ENCODE assay signal across 29 cellular contexts in genomic region chr5:172356527-172356926, GRCh38.
"Had no signal": no experiment of that assay in that cellular context is flagged by ENCODE, and none has a peak within 500 bp of the region (broad histone marks: within the 10 kb centered on the region; RNA-seq: fewer than 3 reads in every experiment).

No MANE protein-coding gene starts in this region.

- H3K36me3 ChIP-seq: neutrophil, pancreas, right lobe of liver had no signal

- DNase-seq: naive B cell; naive thymus-derived CD8-positive, alpha-beta T cell; nephron progenitor cell; nucleus accumbens; psoas muscle; right cardiac atrium; sigmoid colon; spleen; stimulated activated CD4-positive, alpha-beta T cell treated with anti-CD3 and anti-CD28 coated beads, Interleukin-12 subunit alpha, Interleukin-12 subunit beta, amount 100 ng/mL, for 4 hours; stimulated activated CD4-positive, alpha-beta T cell treated with anti-CD3 and anti-CD28 coated beads, Interleukin-1b, Interleukin-23, amount 100 ng/mL, for 48 hours; stimulated activated CD4-positive, alpha-beta T cell treated with anti-CD3 and anti-CD28 coated beads, Interleukin-4, amount 100 ng/mL, for 1 hour; stimulated activated CD4-positive, alpha-beta T cell treated with anti-CD3 and anti-CD28 coated beads, Interleukin-4, amount 100 ng/mL, for 4 hours; stimulated activated CD8-positive, alpha-beta memory T cell treated with anti-CD3 and anti-CD28 coated beads, Interleukin-4, amount 100 ng/mL, for 48 hours; stimulated activated naive CD4-positive, alpha-beta T cell; stimulated activated naive CD8-positive, alpha-beta T cell treated with anti-CD3 and anti-CD28 coated beads, Interleukin-15, amount 100 ng/mL, for 72 hours; stimulated activated naive CD8-positive, alpha-beta T cell treated with anti-CD3 and anti-CD28 coated beads, Interleukin-15, Interleukin-2, amounts not matched to agents 100 U/mL and 50 U/mL, for 24 hours; substantia nigra; testis; tibial artery; transverse colon; upper lobe of left lung had no signal

- ATAC-seq: naive thymus-derived CD8-positive, alpha-beta T cell; natural killer cell treated with Interleukin-12 subunit alpha and Interleukin-12 subunit beta and Interleukin-15 and Interleukin-18, amount 100 ng/mL, for 72 hours; pancreas; psoas muscle; right cardiac atrium; right lobe of liver; stimulated activated memory B cell treated with anti-CD40 and anti-IgM and Interleukin-4, amounts not matched to agents 10 μg/mL and 1 μg/mL and 100 μg/mL, for 72 hours; stimulated activated naive CD8-positive, alpha-beta T cell treated with anti-CD3 and anti-CD28 coated beads, Interleukin-15, amount 100 ng/mL, for 72 hours; stimulated activated naive CD8-positive, alpha-beta T cell treated with anti-CD3 and anti-CD28 coated beads, Interleukin-15, Interleukin-2, amounts not matched to agents 100 U/mL and 50 U/mL, for 24 hours had no signal

- H3K4me3 ChIP-seq: pancreas, psoas muscle, right lobe of liver, sigmoid colon, smooth muscle cell, spleen, suprapubic skin, testis, tibial artery, transverse colon, upper lobe of left lung had no signal

- H3K4me1 ChIP-seq: psoas muscle, sigmoid colon, spleen, suprapubic skin, testis, tibial artery, transverse colon, upper lobe of left lung had no signal

- H3K9me3 ChIP-seq: neutrophil, pancreas, psoas muscle, right lobe of liver, sigmoid colon, spleen, suprapubic skin, testis, tibial artery, transverse colon, upper lobe of left lung had no signal

- H3K4me2 ChIP-seq: smooth muscle cell had no signal

- H3K27ac ChIP-seq: neutrophil, psoas muscle, right lobe of liver, sigmoid colon, spleen, suprapubic skin, testis, tibial artery, transverse colon, upper lobe of left lung had no signal

- FAIRE-seq: pancreas, urothelium cell line had no signal

- H3K27me3 ChIP-seq: neutrophil, pancreas, right lobe of liver, sigmoid colon, spleen, suprapubic skin, testis, tibial artery, transverse colon, upper lobe of left lung had no signal
